Comparison of ENCODE assay signal across 1 cellular context in the genomic region with DNA sequence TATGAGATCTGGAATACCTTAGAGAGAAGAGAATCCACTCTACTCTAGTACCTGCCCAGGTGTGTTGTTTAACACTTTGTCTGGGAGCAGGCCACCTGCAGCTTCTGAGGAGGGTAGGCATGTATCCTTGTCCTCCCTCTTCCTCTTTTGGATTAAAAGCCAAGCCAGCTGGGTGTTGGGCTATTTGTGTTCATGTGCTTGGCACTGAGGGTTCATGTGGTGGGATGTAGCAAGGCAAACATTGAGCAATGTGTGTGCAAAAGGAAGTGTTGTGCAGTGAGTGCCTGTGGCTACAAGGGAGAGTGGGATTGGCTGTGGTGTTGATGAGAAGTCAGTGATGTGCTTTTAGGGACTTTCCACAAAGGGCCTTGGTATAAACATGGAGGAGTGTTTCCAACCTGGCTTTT.
TF ChIP-seq lines count a peak whose summit lies in the region.

No MANE protein-coding gene starts in this region.

TF ChIP-seq in HepG2, 621 proteins besides CTCF, POLR2A, EP300 and RAD21 (continued from another document and continues in another):
- TF ChIP-seq ZBTB14 (CRISPR knock-in tag; IDR thresholded peaks at IDR 0.05) (no peak), ARID4A (CRISPR knock-in tag; IDR thresholded peaks at IDR 0.05; ENCODE audit: borderline replicate concordance) (peak; percentile 71; the same call in 1 of the 2 replicates), ZMAT3 (CRISPR knock-in tag; conservative IDR thresholded peaks at IDR 0.05) (peak; percentile 95; the same call in 1 of the 2 replicates), DNMT3B (CRISPR knock-in tag; conservative IDR thresholded peaks at IDR 0.05) (peak; percentile 83; the same call in 1 of the 2 replicates), ZNF878 (CRISPR knock-in tag; IDR thresholded peaks at IDR 0.05) (peak; percentile 52; the same call in 1 of the 2 replicates), UBTF (CRISPR knock-in tag; IDR thresholded peaks at IDR 0.05) (peak; percentile 54), NFIC (IDR thresholded peaks at IDR 0.05; ENCODE audit: low read length) (peak; percentile 55; the same call in 1 of the 2 replicates), PHF20 (CRISPR knock-in tag; IDR thresholded peaks at IDR 0.05) (no peak), FLYWCH1 (CRISPR knock-in tag; IDR thresholded peaks at IDR 0.05) (no peak), ZSCAN21 (CRISPR knock-in tag; IDR thresholded peaks at IDR 0.05; ENCODE audit: borderline replicate concordance) (peak; percentile 83), ZEB1 (IDR thresholded peaks at IDR 0.05; ENCODE audit: insufficient replicate concordance, low read depth) (peak; percentile 58), REL (CRISPR knock-in tag; conservative IDR thresholded peaks at IDR 0.05) (no peak), ZNF263 (CRISPR knock-in tag; IDR thresholded peaks at IDR 0.05) (0 out of 2 replicates have a peak, but pooled peaks have one; percentile 33), NR2C2 (CRISPR knock-in tag; IDR thresholded peaks at IDR 0.05; ENCODE audit: borderline replicate concordance) (peak; percentile 81), MIER2 (CRISPR knock-in tag; IDR thresholded peaks at IDR 0.05) (peak; percentile 77), TSC22D2 (CRISPR knock-in tag; IDR thresholded peaks at IDR 0.05; ENCODE audit: borderline replicate concordance) (peak; percentile 90; the same call in 1 of the 2 replicates), TCF7 (IDR thresholded peaks at IDR 0.05; ENCODE audit: low read depth) (peak; percentile 50; the same call in 1 of the 2 replicates), JUN (CRISPR knock-in tag; IDR thresholded peaks at IDR 0.05) (peak; percentile 50; the same call in 1 of the 2 replicates), ZFAT (CRISPR knock-in tag; conservative IDR thresholded peaks at IDR 0.05) (no peak), ARNT2 (CRISPR knock-in tag; IDR thresholded peaks at IDR 0.05; ENCODE audit: low read depth) (peak; percentile 73), STAG1 (CRISPR knock-in tag; IDR thresholded peaks at IDR 0.05) (peak; percentile 29), NFE2 (CRISPR knock-in tag; IDR thresholded peaks at IDR 0.05) (no peak), TBX2 (CRISPR knock-in tag; IDR thresholded peaks at IDR 0.05; ENCODE audit: borderline replicate concordance) (peak; percentile 82; the same call in 1 of the 2 replicates), SALL1 (CRISPR knock-in tag; IDR thresholded peaks at IDR 0.05) (peak; percentile 93), ARNTL (CRISPR knock-in tag; IDR thresholded peaks at IDR 0.05) (peak; percentile 74), POGZ (CRISPR knock-in tag; IDR thresholded peaks at IDR 0.05) (peak; percentile 92), ZNF556 (CRISPR knock-in tag; IDR thresholded peaks at IDR 0.05; ENCODE audit: borderline replicate concordance) (peak; percentile 80; the same call in 1 of the 2 replicates), ZNF761 (CRISPR knock-in tag; conservative IDR thresholded peaks at IDR 0.05) (no peak; the same call in 1 of the 2 replicates), SMC3 (IDR thresholded peaks at IDR 0.05; ENCODE audit: low read length) (peak; percentile 41; the same call in 1 of the 2 replicates), ZNF792 (CRISPR knock-in tag; IDR thresholded peaks at IDR 0.05) (peak; percentile 89; the same call in 1 of the 2 replicates), MLXIP (CRISPR knock-in tag; IDR thresholded peaks at IDR 0.05; ENCODE audit: borderline replicate concordance) (peak; percentile 94), POLR2AphosphoS5 (IDR thresholded peaks at IDR 0.05; ENCODE audit: low read depth, low read length) (no peak), ZNF709 (CRISPR knock-in tag; IDR thresholded peaks at IDR 0.05) (peak; percentile 87; the same call in 1 of the 2 replicates), KDM2A (CRISPR knock-in tag; IDR thresholded peaks at IDR 0.05; ENCODE audit: borderline replicate concordance, low read depth) (peak; percentile 84)
- TF ChIP-seq, protein P1, sequence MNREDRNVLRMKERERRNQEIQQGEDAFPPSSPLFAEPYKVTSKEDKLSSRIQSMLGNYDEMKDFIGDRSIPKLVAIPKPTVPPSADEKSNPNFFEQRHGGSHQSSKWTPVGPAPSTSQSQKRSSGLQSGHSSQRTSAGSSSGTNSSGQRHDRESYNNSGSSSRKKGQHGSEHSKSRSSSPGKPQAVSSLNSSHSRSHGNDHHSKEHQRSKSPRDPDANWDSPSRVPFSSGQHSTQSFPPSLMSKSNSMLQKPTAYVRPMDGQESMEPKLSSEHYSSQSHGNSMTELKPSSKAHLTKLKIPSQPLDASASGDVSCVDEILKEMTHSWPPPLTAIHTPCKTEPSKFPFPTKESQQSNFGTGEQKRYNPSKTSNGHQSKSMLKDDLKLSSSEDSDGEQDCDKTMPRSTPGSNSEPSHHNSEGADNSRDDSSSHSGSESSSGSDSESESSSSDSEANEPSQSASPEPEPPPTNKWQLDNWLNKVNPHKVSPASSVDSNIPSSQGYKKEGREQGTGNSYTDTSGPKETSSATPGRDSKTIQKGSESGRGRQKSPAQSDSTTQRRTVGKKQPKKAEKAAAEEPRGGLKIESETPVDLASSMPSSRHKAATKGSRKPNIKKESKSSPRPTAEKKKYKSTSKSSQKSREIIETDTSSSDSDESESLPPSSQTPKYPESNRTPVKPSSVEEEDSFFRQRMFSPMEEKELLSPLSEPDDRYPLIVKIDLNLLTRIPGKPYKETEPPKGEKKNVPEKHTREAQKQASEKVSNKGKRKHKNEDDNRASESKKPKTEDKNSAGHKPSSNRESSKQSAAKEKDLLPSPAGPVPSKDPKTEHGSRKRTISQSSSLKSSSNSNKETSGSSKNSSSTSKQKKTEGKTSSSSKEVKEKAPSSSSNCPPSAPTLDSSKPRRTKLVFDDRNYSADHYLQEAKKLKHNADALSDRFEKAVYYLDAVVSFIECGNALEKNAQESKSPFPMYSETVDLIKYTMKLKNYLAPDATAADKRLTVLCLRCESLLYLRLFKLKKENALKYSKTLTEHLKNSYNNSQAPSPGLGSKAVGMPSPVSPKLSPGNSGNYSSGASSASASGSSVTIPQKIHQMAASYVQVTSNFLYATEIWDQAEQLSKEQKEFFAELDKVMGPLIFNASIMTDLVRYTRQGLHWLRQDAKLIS (CRISPR knock-in tag; IDR thresholded peaks at IDR 0.05) = 0 out of 2 replicates have a peak, but pooled peaks have one; percentile 13
- TF ChIP-seq, protein P2, sequence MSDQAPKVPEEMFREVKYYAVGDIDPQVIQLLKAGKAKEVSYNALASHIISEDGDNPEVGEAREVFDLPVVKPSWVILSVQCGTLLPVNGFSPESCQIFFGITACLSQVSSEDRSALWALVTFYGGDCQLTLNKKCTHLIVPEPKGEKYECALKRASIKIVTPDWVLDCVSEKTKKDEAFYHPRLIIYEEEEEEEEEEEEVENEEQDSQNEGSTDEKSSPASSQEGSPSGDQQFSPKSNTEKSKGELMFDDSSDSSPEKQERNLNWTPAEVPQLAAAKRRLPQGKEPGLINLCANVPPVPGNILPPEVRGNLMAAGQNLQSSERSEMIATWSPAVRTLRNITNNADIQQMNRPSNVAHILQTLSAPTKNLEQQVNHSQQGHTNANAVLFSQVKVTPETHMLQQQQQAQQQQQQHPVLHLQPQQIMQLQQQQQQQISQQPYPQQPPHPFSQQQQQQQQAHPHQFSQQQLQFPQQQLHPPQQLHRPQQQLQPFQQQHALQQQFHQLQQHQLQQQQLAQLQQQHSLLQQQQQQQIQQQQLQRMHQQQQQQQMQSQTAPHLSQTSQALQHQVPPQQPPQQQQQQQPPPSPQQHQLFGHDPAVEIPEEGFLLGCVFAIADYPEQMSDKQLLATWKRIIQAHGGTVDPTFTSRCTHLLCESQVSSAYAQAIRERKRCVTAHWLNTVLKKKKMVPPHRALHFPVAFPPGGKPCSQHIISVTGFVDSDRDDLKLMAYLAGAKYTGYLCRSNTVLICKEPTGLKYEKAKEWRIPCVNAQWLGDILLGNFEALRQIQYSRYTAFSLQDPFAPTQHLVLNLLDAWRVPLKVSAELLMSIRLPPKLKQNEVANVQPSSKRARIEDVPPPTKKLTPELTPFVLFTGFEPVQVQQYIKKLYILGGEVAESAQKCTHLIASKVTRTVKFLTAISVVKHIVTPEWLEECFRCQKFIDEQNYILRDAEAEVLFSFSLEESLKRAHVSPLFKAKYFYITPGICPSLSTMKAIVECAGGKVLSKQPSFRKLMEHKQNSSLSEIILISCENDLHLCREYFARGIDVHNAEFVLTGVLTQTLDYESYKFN (CRISPR knock-in tag; conservative IDR thresholded peaks at IDR 0.05) = peak; percentile 75
- TF ChIP-seq, protein P3, sequence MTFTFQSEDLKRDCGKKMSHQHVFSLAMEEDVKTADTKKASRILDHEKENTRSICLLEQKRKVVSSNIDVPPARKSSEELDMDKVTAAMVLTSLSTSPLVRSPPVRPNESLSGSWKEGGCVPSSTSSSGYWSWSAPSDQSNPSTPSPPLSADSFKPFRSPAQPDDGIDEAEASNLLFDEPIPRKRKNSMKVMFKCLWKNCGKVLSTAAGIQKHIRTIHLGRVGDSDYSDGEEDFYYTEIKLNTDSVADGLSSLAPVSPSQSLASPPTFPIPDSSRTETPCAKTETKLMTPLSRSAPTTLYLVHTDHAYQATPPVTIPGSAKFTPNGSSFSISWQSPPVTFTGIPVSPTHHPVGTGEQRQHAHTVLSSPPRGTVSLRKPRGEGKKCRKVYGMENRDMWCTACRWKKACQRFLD (CRISPR knock-in tag; IDR thresholded peaks at IDR 0.05; ENCODE audit: borderline replicate concordance) = no peak
- TF ChIP-seq, protein P4, sequence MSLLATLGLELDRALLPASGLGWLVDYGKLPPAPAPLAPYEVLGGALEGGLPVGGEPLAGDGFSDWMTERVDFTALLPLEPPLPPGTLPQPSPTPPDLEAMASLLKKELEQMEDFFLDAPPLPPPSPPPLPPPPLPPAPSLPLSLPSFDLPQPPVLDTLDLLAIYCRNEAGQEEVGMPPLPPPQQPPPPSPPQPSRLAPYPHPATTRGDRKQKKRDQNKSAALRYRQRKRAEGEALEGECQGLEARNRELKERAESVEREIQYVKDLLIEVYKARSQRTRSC (CRISPR knock-in tag; IDR thresholded peaks at IDR 0.05; ENCODE audit: low read depth) = 0 out of 2 replicates have a peak, but pooled peaks have one; percentile 62
